ENCODE assay signal across 16 cellular contexts in genomic region chr7:83161186-83161585, GRCh38. TPM values are rescaled to one million over a fixed set of nuclear protein-coding genes. Genes with fewer than 3 reads are reported as not detected.
DNase-seq lines count a peak whose midpoint lies in the region; ATAC-seq and TF ChIP-seq lines count a peak whose summit lies in the region.
"Had no signal": no experiment of that assay in that cellular context is flagged by ENCODE, and none has a peak within 500 bp of the region (broad histone marks: within the 10 kb centered on the region; RNA-seq: fewer than 3 reads in every experiment).

No MANE protein-coding gene starts in this region.

- no peaks in the 10 kb centered on the region for H3K27me3 Mint-ChIP-seq in endodermal cell (ENCODE audit: insufficient read depth)
- no peaks in the 10 kb centered on the region for H3K27me3 Mint-ChIP-seq in progenitor cell of endocrine pancreas
- peaks cover 0 to 6% of the 10 kb centered on the region in 2 donors for H3K27me3 Mint-ChIP-seq in effector memory CD8-positive, alpha-beta T cell
- H3K27me3 Mint-ChIP-seq: central memory CD8-positive, alpha-beta T cell had no signal

- no peaks in the 10 kb centered on the region for H3K9me3 Mint-ChIP-seq in endodermal cell
- H3K9me3 Mint-ChIP-seq in progenitor cell of endocrine pancreas (ENCODE audit: low read depth) = no peaks in the 10 kb centered on the region
- no peaks in the 10 kb centered on the region for H3K9me3 Mint-ChIP-seq in effector memory CD8-positive, alpha-beta T cell
- H3K9me3 Mint-ChIP-seq: activated B cell treated with CpG ODN at 0.5 μM for 24 hours; activated T-helper 2 cell treated with anti-CD3 and anti-CD28 coated beads, Interferon-gamma antibody, Interleukin-2, Interleukin-4, amounts not matched to agents 10 μg/mL and 5 μg/mL and 100 μg/mL, durations not matched to agents 14 hours and 24 hours and 36 hours; central memory CD8-positive, alpha-beta T cell had no signal

- H3K4me1 Mint-ChIP-seq in endodermal cell = peaks cover 12% of the 10 kb centered on the region
- H3K4me1 Mint-ChIP-seq in progenitor cell of endocrine pancreas (ENCODE audit: low read depth) = peaks cover 11% of the 10 kb centered on the region
- no peaks in the 10 kb centered on the region for H3K4me1 Mint-ChIP-seq in effector memory CD8-positive, alpha-beta T cell (ENCODE audit: low read depth in 2 of 2)
- H3K4me1 Mint-ChIP-seq: central memory CD8-positive, alpha-beta T cell; natural killer cell had no signal

- DNase-seq in NCI-H1417 (lab: John Stamatoyannopoulos, UW) (peak in 2 of 3 experiments; percentile 30 to 60), NCI-H1417 treated with DMSO at 0.1 percent for 48 hours (lab: John Stamatoyannopoulos, UW) (no peak), NCI-H69 (lab: John Stamatoyannopoulos, UW) (peak; percentile 47), endodermal cell (no peak), progenitor cell of endocrine pancreas (ENCODE audit: low spot score, unreplicated experiment) (no peak), cardiac septum (ENCODE audit: low spot score) (no peak), COLO829 (ENCODE audit: low spot score) (no peak)
- no peak for DNase-seq in effector memory CD8-positive, alpha-beta T cell
- DNase-seq: activated B cell treated with CpG ODN at 0.5 μM for 24 hours, natural killer cell, spleen, trophoblast cell had no signal

- no peak overlapping the region for H3K9ac ChIP-seq in endodermal cell (ENCODE audit: extremely low read depth, low read length, poor library complexity, severe bottlenecking)

- H3K4me3 Mint-ChIP-seq in endodermal cell = peak overlapping the region; percentile 78
- peak overlapping the region; percentile 90 for H3K4me3 Mint-ChIP-seq in progenitor cell of endocrine pancreas (ENCODE audit: low read depth)
- H3K4me3 Mint-ChIP-seq in effector memory CD8-positive, alpha-beta T cell = no peak overlapping the region
- H3K4me3 Mint-ChIP-seq: central memory CD8-positive, alpha-beta T cell; natural killer cell had no signal

- H3K27ac Mint-ChIP-seq in endodermal cell = no peak overlapping the region
- peak overlapping the region; percentile 31 for H3K27ac Mint-ChIP-seq in progenitor cell of endocrine pancreas
- H3K27ac Mint-ChIP-seq in effector memory CD8-positive, alpha-beta T cell = no peak overlapping the region
- H3K27ac Mint-ChIP-seq: activated B cell treated with CpG ODN at 0.5 μM for 24 hours; activated T-helper 2 cell treated with anti-CD3 and anti-CD28 coated beads, Interferon-gamma antibody, Interleukin-2, Interleukin-4, amounts not matched to agents 10 μg/mL and 5 μg/mL and 100 μg/mL, durations not matched to agents 14 hours and 24 hours and 36 hours; natural killer cell had no signal

- no peak for TF ChIP-seq CTCF in endodermal cell (conservative IDR thresholded peaks at IDR 0.05)
- no peak for TF ChIP-seq CTCF in progenitor cell of endocrine pancreas (IDR thresholded peaks at IDR 0.05; ENCODE audit: unreplicated experiment)

- peak overlapping the region; percentile 82 for H3K4me3 ChIP-seq in endodermal cell (ENCODE audit: low read length)
- H3K4me3 ChIP-seq: K562 had no signal

- no peak overlapping the region for H3K27ac ChIP-seq in endodermal cell (ENCODE audit: low read depth, low read length)
- H3K27ac ChIP-seq: SJCRH30 had no signal

- no peak for ATAC-seq in effector memory CD8-positive, alpha-beta T cell (replicated peaks)
- ATAC-seq: K562, natural killer cell had no signal

- no peaks in the 10 kb centered on the region for H3K36me3 ChIP-seq in endodermal cell (ENCODE audit: control insufficient read depth, insufficient read depth, low read length)
- H3K36me3 ChIP-seq: SJCRH30, spleen had no signal

- intact Hi-C loops in cardiac septum (cut with DNase I) = no loop called here

- no peaks in the 10 kb centered on the region for H3K36me3 Mint-ChIP-seq in endodermal cell (ENCODE audit: low read depth)
- H3K36me3 Mint-ChIP-seq in progenitor cell of endocrine pancreas (ENCODE audit: insufficient read depth) = no peaks in the 10 kb centered on the region
- H3K36me3 Mint-ChIP-seq in effector memory CD8-positive, alpha-beta T cell (ENCODE audit: insufficient read depth) = no peaks in the 10 kb centered on the region
- H3K36me3 Mint-ChIP-seq: natural killer cell had no signal

- H3K9me3 ChIP-seq in endodermal cell (ENCODE audit: control insufficient read depth, low read length) = no peaks in the 10 kb centered on the region
- H3K9me3 ChIP-seq: SJCRH30, spleen had no signal

- WGBS in endodermal cell (ENCODE audit: insufficient coverage in 1 of 2, insufficient read length in 1 of 2), 2 experiments = 78 to 100% methylated on average over 1 to 3 of the region's 4 CpGs

- peaks cover 3% of the 10 kb centered on the region for H3K4me1 ChIP-seq in endodermal cell (ENCODE audit: control insufficient read depth, insufficient read depth, low read length)
- H3K4me1 ChIP-seq: SJCRH30 had no signal

- H3K27me3 ChIP-seq in endodermal cell (ENCODE audit: control insufficient read depth, insufficient read depth, low read length, poor library complexity, severe bottlenecking) = no peaks in the 10 kb centered on the region
- H3K27me3 ChIP-seq: SJCRH30 had no signal

RNA-seq across cellular contexts. Expression of gene PCLO, which starts 1.5 kb away (rescaled TPM):
- total RNA-seq in endodermal cell (1 to 10 TPM; 3.2 to 4.2 TPM), progenitor cell of endocrine pancreas (8.9 and 11.9 TPM in 2 replicates), cardiac septum (3.2 TPM)
- 3.5 TPM for polyA plus RNA-seq in endodermal cell (2013, experiment 1 of 2)
- 3.5 TPM for polyA plus RNA-seq in endodermal cell (2013, experiment 2 of 2)
- total RNA-seq: activated T-helper 2 cell treated with anti-CD3 and anti-CD28 coated beads, Interferon-gamma antibody, Interleukin-2, Interleukin-4, amounts not matched to agents 10 μg/mL and 5 μg/mL and 100 μg/mL, durations not matched to agents 14 hours and 24 hours and 36 hours; natural killer cell had no signal

Comparison
In these comparisons a context has a peak if more than half of its experiments do, and no peak if none do; other contexts are left out.
1. DNase-seq: peak in NCI-H1417 (2 of 3) and NCI-H69 (single experiment); none in NCI-H1417 treated with DMSO at 0.1 percent for 48 hours (single experiment), endodermal cell (single experiment), progenitor cell of endocrine pancreas (single experiment), cardiac septum (single experiment), COLO829 (single experiment) and effector memory CD8-positive, alpha-beta T cell (0 of 3).
2. H3K4me3 Mint-ChIP-seq: peak in endodermal cell (single experiment) and progenitor cell of endocrine pancreas (single experiment); none in effector memory CD8-positive, alpha-beta T cell (0 of 2).